Comparison of ENCODE assay signal across 8 cellular contexts in genomic region chr4:70601422-70602039, GRCh38. TPM values are rescaled to one million over a fixed set of nuclear protein-coding genes. Genes with fewer than 3 reads are reported as not detected.
DNase-seq lines count a peak whose midpoint lies in the region; ATAC-seq lines count a peak whose summit lies in the region.

No MANE protein-coding gene starts in this region.

- no peak overlapping the region for H3K4me3 Mint-ChIP-seq in effector memory CD8-positive, alpha-beta T cell
- no peak overlapping the region for H3K4me3 Mint-ChIP-seq in naive B cell
- H3K4me3 Mint-ChIP-seq in stimulated activated naive B cell treated with anti-CD40 and anti-IgM and Interleukin-4, amounts not matched to agents 10 μg/mL and 1 μg/mL and 100 μg/mL, for 72 hours = no peak overlapping the region

- H3K9me3 Mint-ChIP-seq in effector memory CD8-positive, alpha-beta T cell = no peaks in the 10 kb centered on the region
- no peaks in the 10 kb centered on the region for H3K9me3 Mint-ChIP-seq in naive B cell
- H3K9me3 Mint-ChIP-seq in stimulated activated naive B cell treated with anti-CD40 and anti-IgM and Interleukin-4, amounts not matched to agents 10 μg/mL and 1 μg/mL and 100 μg/mL, for 72 hours = no peaks in the 10 kb centered on the region

- no peaks in the 10 kb centered on the region for H3K36me3 Mint-ChIP-seq in effector memory CD8-positive, alpha-beta T cell (ENCODE audit: insufficient read depth)
- no peaks in the 10 kb centered on the region for H3K36me3 Mint-ChIP-seq in naive B cell
- no peaks in the 10 kb centered on the region for H3K36me3 Mint-ChIP-seq in stimulated activated naive B cell treated with anti-CD40 and anti-IgM and Interleukin-4, amounts not matched to agents 10 μg/mL and 1 μg/mL and 100 μg/mL, for 72 hours

- DNase-seq in DMS114 treated with DMSO at 0.1 percent for 48 hours (lab: John Stamatoyannopoulos, UW; ENCODE audit: unreplicated experiment) (peak; percentile 37), NCI-H748 (lab: John Stamatoyannopoulos, UW; ENCODE audit: unreplicated experiment) (peak; percentile 66), naive B cell (peak; percentile 61)
- DNase-seq in activated CD4-positive, alpha-beta T cell treated with anti-CD3 and anti-CD28 coated beads, Interleukin-2, amount 50 U/mL, for 4 hours = peak; percentile 47 to 51
- DNase-seq in effector memory CD8-positive, alpha-beta T cell = peak; percentile 47 to 53 (median 52)
- DNase-seq in stimulated activated naive B cell treated with anti-CD40 and anti-IgM and Interleukin-4, amounts not matched to agents 10 μg/mL and 1 μg/mL and 100 μg/mL, for 72 hours = peak; percentile 64

- peaks cover 0 to 2% of the 10 kb centered on the region in 2 donors for H3K4me1 Mint-ChIP-seq in effector memory CD8-positive, alpha-beta T cell (ENCODE audit: low read depth in 2 of 2)
- H3K4me1 Mint-ChIP-seq in naive B cell = peaks cover 0 to 8% (median 2%) of the 10 kb centered on the region in 3 donors
- H3K4me1 Mint-ChIP-seq in stimulated activated naive B cell treated with anti-CD40 and anti-IgM and Interleukin-4, amounts not matched to agents 10 μg/mL and 1 μg/mL and 100 μg/mL, for 72 hours = peaks cover 2 to 5% of the 10 kb centered on the region in 2 donors

- H3K27me3 Mint-ChIP-seq in effector memory CD8-positive, alpha-beta T cell = peaks cover 10% of the 10 kb centered on the region in 2 donors
- H3K27me3 Mint-ChIP-seq in naive B cell = no peaks in the 10 kb centered on the region
- no peaks in the 10 kb centered on the region for H3K27me3 Mint-ChIP-seq in stimulated activated naive B cell treated with anti-CD40 and anti-IgM and Interleukin-4, amounts not matched to agents 10 μg/mL and 1 μg/mL and 100 μg/mL, for 72 hours

- ATAC-seq in GM21367 (IDR thresholded peaks at IDR 0.05; ENCODE audit: unreplicated experiment) (peak; percentile 96), HG03571 (IDR thresholded peaks at IDR 0.05; ENCODE audit: unreplicated experiment) (peak; percentile 96), naive B cell (ENCODE audit: low read depth in 2 of 2) (peak; percentile 81 to 96)
- ATAC-seq in effector memory CD8-positive, alpha-beta T cell (replicated peaks) = peak; percentile 90
- peak; percentile 100 for ATAC-seq in stimulated activated naive B cell treated with anti-CD40 and anti-IgM and Interleukin-4, amounts not matched to agents 10 μg/mL and 1 μg/mL and 100 μg/mL, for 72 hours (replicated peaks)

- H3K27ac Mint-ChIP-seq in effector memory CD8-positive, alpha-beta T cell = no peak overlapping the region
- H3K27ac Mint-ChIP-seq in naive B cell = no peak overlapping the region
- no peak overlapping the region for H3K27ac Mint-ChIP-seq in stimulated activated naive B cell treated with anti-CD40 and anti-IgM and Interleukin-4, amounts not matched to agents 10 μg/mL and 1 μg/mL and 100 μg/mL, for 72 hours

RNA-seq across cellular contexts. Expression of gene AMBN, which starts 9.5 kb away (rescaled TPM):
- not detected for polyA plus RNA-seq in naive B cell (ENCODE audit: low read depth in 6 of 6)

RNA-seq across cellular contexts. Expression of gene ENAM, which starts 27.0 kb away (rescaled TPM):
- under 1 TPM in 2 of 6 donors, not detected in 4; 0.13 to 0.15 TPM for polyA plus RNA-seq in naive B cell (ENCODE audit: low read depth in 6 of 6)

Comparison
In these comparisons a context has a peak if more than half of its experiments do, and no peak if none do; other contexts are left out.
1. Peak in every context shown above with its lines: DNase-seq and ATAC-seq.